ENCODE assay signal across 21 cellular contexts in genomic region chrX:36963069-36963808, GRCh38. TPM values are rescaled to one million over a fixed set of nuclear protein-coding genes. Genes with fewer than 3 reads are reported as not detected.
A peak's percentile ranks its signal among the peaks of the same experiment; 100 is the strongest.
DNase-seq lines count a peak whose midpoint lies in the region; ATAC-seq, FAIRE-seq and TF ChIP-seq lines count a peak whose summit lies in the region.
"Had no signal": no experiment of that assay in that cellular context is flagged by ENCODE, and none has a peak within 500 bp of the region (broad histone marks: within the 10 kb centered on the region; RNA-seq: fewer than 3 reads in every experiment).

No MANE protein-coding gene starts in this region.

- peaks cover 3% of the 10 kb centered on the region; the same call in 1 of the 2 replicates for H3K23me2 ChIP-seq in H1 (ENCODE audit: low read depth, low read length)

- no peak overlapping the region for H4K5ac ChIP-seq in H1 (ENCODE audit: insufficient read length, low read depth, low read length)

- POLR2A ChIA-PET in H1 (lab: Charles Lee; ENCODE audit: partially characterized antibody): no interaction called here

- no peak overlapping the region for H3K56ac ChIP-seq in H1 (replicated peaks; ENCODE audit: insufficient read length, low read depth, low read length)

- no peak for TF ChIP-seq EP300 in H1 (IDR thresholded peaks at IDR 0.05; ENCODE audit: borderline replicate concordance in 1 of 2, low read depth in 2 of 2, low read length in 2 of 2)

- no peak for ATAC-seq in lung (ENCODE audit: insufficient read depth, low FRiP score)

- H4K20me1 ChIP-seq in H1 (replicated peaks in 1 of 2; ENCODE audit: control insufficient read depth in 1 of 2, insufficient read depth in 2 of 2, low read length in 2 of 2) (no peaks in the 10 kb centered on the region), smooth muscle cell (ENCODE audit: low read depth) (no peaks in the 10 kb centered on the region)
- H4K20me1 ChIP-seq: BLaER1 treated with 17β-estradiol and CSF1 and Interleukin-3, amounts not matched to agents 10 nM and 100 nM had no signal

- H2BK5ac ChIP-seq in H1 (ENCODE audit: low read depth, low read length): no peak overlapping the region

- 17% methylated on average over 10 of the region's 63 CpGs; no CpG with 5 or more reads in 1 of the 2 experiments for WGBS in H1 (ENCODE audit: extremely low coverage in 1 of 2, insufficient coverage in 1 of 2, insufficient read length in 1 of 2, insufficient replicate concordance in 2 of 2, low coverage in 1 of 2, low lambda C conversion rate in 2 of 2, missing lambda C conversion rate in 1 of 2), 2 experiments
- 12 to 42% methylated on average over 22 to 63 of the region's 63 CpGs for WGBS in lung, 2 donors
- WGBS in smooth muscle cell (ENCODE audit: low lambda C conversion rate): 56% methylated on average over 28 of the region's 63 CpGs

- no peak overlapping the region for H3K14ac ChIP-seq in H1 (ENCODE audit: insufficient read length)

- no peak overlapping the region for H2BK15ac ChIP-seq in H1 (ENCODE audit: low read length)

- peak overlapping the region; percentile 36 for H3K4me3 ChIP-seq in HUES48 (ENCODE audit: low read depth, low read length)
- peak overlapping the region in 3 of 4 experiments; percentile 19 to 53 (median 35); a peak in 6 of 8 replicates for H3K4me3 ChIP-seq in H1 (ENCODE audit: extremely low read depth in 1 of 4, insufficient read depth in 2 of 4, low read depth in 3 of 4, low read length in 4 of 4)
- H3K4me3 ChIP-seq in lung: peak overlapping the region; percentile 21
- H3K4me3 ChIP-seq in smooth muscle cell: peak overlapping the region; percentile 33
- H3K4me3 ChIP-seq: BLaER1 treated with 17β-estradiol and CSF1 and Interleukin-3, amounts not matched to agents 10 nM and 100 nM; PC-9; skin epidermis; tibial artery had no signal

- H2BK20ac ChIP-seq in H1 (ENCODE audit: low read length): no peak overlapping the region

- DNase-seq in H1 (ENCODE audit: low read depth in 1 of 2, low spot score in 2 of 2) (peak in 1 of 2 experiments; percentile 45), lung (ENCODE audit: low spot score) (no peak), smooth muscle cell (lab: John Stamatoyannopoulos, UW; ENCODE audit: unreplicated experiment) (no peak), hepatic stellate cell (ENCODE audit: low spot score) (no peak), C1 segment of cervical spinal cord (lab: John Stamatoyannopoulos, UW) (no peak), RKO (ENCODE audit: low spot score) (no peak)
- DNase-seq: activated CD4-positive, alpha-beta T cell treated with anti-CD3 and anti-CD28 coated beads, Interleukin-2, amount 10 ng/mL, durations not matched to agents 24 days and 14 days; caudate nucleus; DMS153; effector memory CD4-positive, alpha-beta T cell; HFFc6; KBM-7; midbrain; NCI-H1092 treated with DMSO at 0.1 percent for 48 hours; nucleus accumbens; PC-9; tibial artery had no signal

- no peaks in the 10 kb centered on the region for H3F3A ChIP-seq in smooth muscle cell (ENCODE audit: low read depth)

- no peak overlapping the region for H3K23ac ChIP-seq in H1 (ENCODE audit: insufficient read length)

- no peak overlapping the region for H4K8ac ChIP-seq in H1 (ENCODE audit: extremely low read depth, insufficient read depth, low read length)

- no peak overlapping the region for H2BK12ac ChIP-seq in H1 (ENCODE audit: low read depth, low read length)

- no peak overlapping the region for H4K91ac ChIP-seq in H1 (replicated peaks; ENCODE audit: insufficient read length, low read length)

- H3K9me3 ChIP-seq in HUES48 (ENCODE audit: control insufficient read depth, insufficient read depth, low read length) (no peaks in the 10 kb centered on the region), H1 (ENCODE audit: insufficient read depth in 2 of 2, low read depth in 1 of 2, low read length in 1 of 2) (no peaks in the 10 kb centered on the region), lung (ENCODE audit: control insufficient read depth in 2 of 2, insufficient read depth in 1 of 2, low read length in 1 of 2) (peaks cover 0 to 5% of the 10 kb centered on the region in 2 donors), smooth muscle cell (replicated peaks; ENCODE audit: low read depth) (no peaks in the 10 kb centered on the region)
- H3K9me3 ChIP-seq: tibial artery had no signal

- no peak for FAIRE-seq in H1 (lab: Jason Lieb, UNC)

- no peak overlapping the region for H3K27ac ChIP-seq in HUES48 (ENCODE audit: low read depth, low read length)
- no peak overlapping the region for H3K27ac ChIP-seq in H1 (ENCODE audit: low read depth, low read length)
- no peak overlapping the region for H3K27ac ChIP-seq in lung (ENCODE audit: low read depth in 1 of 2, low read length in 1 of 2)
- no peak overlapping the region for H3K27ac ChIP-seq in smooth muscle cell (ENCODE audit: low read depth)
- H3K27ac ChIP-seq: BLaER1 treated with 17β-estradiol and CSF1 and Interleukin-3, amounts not matched to agents 10 nM and 100 nM; PC-9; skin epidermis; tibial artery had no signal

- no peak overlapping the region for H2AK5ac ChIP-seq in H1 (ENCODE audit: low read depth, low read length)

- CTCF ChIA-PET in H1 (lab: Charles Lee; ENCODE audit: partially characterized antibody): interaction anchor here (1.9 kb wide), 1 partner anchor 12 kb away, joined by 6 read pairs; no protein-coding TSS in a partner anchor

- H3K4me1 ChIP-seq in HUES48 (ENCODE audit: control insufficient read depth, insufficient read depth, low read length): no peaks in the 10 kb centered on the region
- no peaks in the 10 kb centered on the region; a peak in 1 of 7 replicates for H3K4me1 ChIP-seq in H1 (replicated peaks in 1 of 4; ENCODE audit: control insufficient read depth in 3 of 4, insufficient read depth in 4 of 4, low read length in 3 of 4)
- H3K4me1 ChIP-seq in lung (ENCODE audit: control insufficient read depth in 2 of 2, insufficient read depth in 2 of 2, low read length in 2 of 2): no peaks in the 10 kb centered on the region
- H3K4me1 ChIP-seq in smooth muscle cell (ENCODE audit: low read depth): no peaks in the 10 kb centered on the region
- H3K4me1 ChIP-seq: BLaER1 treated with 17β-estradiol and CSF1 and Interleukin-3, amounts not matched to agents 10 nM and 100 nM; tibial artery had no signal

- H2BK120ac ChIP-seq in H1 (replicated peaks; ENCODE audit: low read depth, low read length): no peak overlapping the region

- H3K79me1 ChIP-seq in H1 (ENCODE audit: low read depth, low read length): no peaks in the 10 kb centered on the region

- no peaks in the 10 kb centered on the region for H3K36me3 ChIP-seq in HUES48 (ENCODE audit: control insufficient read depth, insufficient read depth, low read length)
- no peaks in the 10 kb centered on the region for H3K36me3 ChIP-seq in H1 (ENCODE audit: control insufficient read depth in 2 of 4, insufficient read depth in 4 of 4, low read length in 3 of 4)
- H3K36me3 ChIP-seq in lung (ENCODE audit: control insufficient read depth in 2 of 2, insufficient read depth in 2 of 2, low read length in 2 of 2): no peaks in the 10 kb centered on the region
- no peaks in the 10 kb centered on the region for H3K36me3 ChIP-seq in smooth muscle cell (ENCODE audit: low read depth)
- H3K36me3 ChIP-seq: BLaER1 treated with 17β-estradiol and CSF1 and Interleukin-3, amounts not matched to agents 10 nM and 100 nM; tibial artery had no signal

- no peak for TF ChIP-seq POLR2A in H1 (IDR thresholded peaks at IDR 0.05; ENCODE audit: control extremely low read depth in 1 of 2, low read depth in 2 of 2, low read length in 2 of 2)

- H3K9ac ChIP-seq in HUES48 (ENCODE audit: low read depth, low read length) (no peak overlapping the region), H1 (replicated peaks in 1 of 4; ENCODE audit: extremely low read depth in 1 of 4, low read depth in 3 of 4, low read length in 3 of 4) (no peak overlapping the region), smooth muscle cell (ENCODE audit: low read depth) (no peak overlapping the region)
- H3K9ac ChIP-seq: BLaER1 treated with 17β-estradiol and CSF1 and Interleukin-3, amounts not matched to agents 10 nM and 100 nM had no signal

- H2AFZ ChIP-seq in H1 (ENCODE audit: low read length) (no peak overlapping the region), smooth muscle cell (ENCODE audit: low read depth) (no peak overlapping the region)
- H2AFZ ChIP-seq: PC-9 had no signal

- TF ChIP-seq CTCF in H1 (IDR thresholded peaks at IDR 0.05; ENCODE audit: control extremely low read depth in 1 of 3, insufficient read depth in 1 of 3, low read depth in 1 of 3, low read length in 3 of 3) (peak in 1 of 3 experiments; percentile 7; a peak in 1 of 4 replicates), lung (IDR thresholded peaks at IDR 0.05; ENCODE audit: control extremely low read depth, extremely low read depth) (no peak), smooth muscle cell (IDR thresholded peaks at IDR 0.05; ENCODE audit: borderline replicate concordance, insufficient read depth, poor library complexity, severe bottlenecking) (no peak)

- no peaks in the 10 kb centered on the region for H3K79me2 ChIP-seq in H1 (ENCODE audit: control insufficient read depth in 1 of 2, insufficient read depth in 2 of 2, low read length in 2 of 2)
- H3K79me2 ChIP-seq in smooth muscle cell (ENCODE audit: low read depth): no peaks in the 10 kb centered on the region

- no peak overlapping the region for H3K4ac ChIP-seq in H1 (replicated peaks; ENCODE audit: insufficient read length, low read depth, low read length)

- TF ChIP-seq RAD21 in H1 (IDR thresholded peaks at IDR 0.05 in 1 of 2, conservative IDR thresholded peaks at IDR 0.05 in 1 of 2; ENCODE audit: low read depth in 2 of 2, low read length in 2 of 2): no peak

- peak overlapping the region; percentile 54 to 69 for H3K4me2 ChIP-seq in H1 (ENCODE audit: insufficient read depth in 1 of 2, low read depth in 2 of 2, low read length in 2 of 2)
- peak overlapping the region; percentile 59 for H3K4me2 ChIP-seq in smooth muscle cell
- H3K4me2 ChIP-seq: BLaER1 treated with 17β-estradiol and CSF1 and Interleukin-3, amounts not matched to agents 10 nM and 100 nM; PC-9 had no signal

- H3K27me3 ChIP-seq in HUES48 (ENCODE audit: control insufficient read depth, insufficient read depth, low read length): peaks cover 25% of the 10 kb centered on the region
- peaks cover 0 to 10% (median 3%) of the 10 kb centered on the region in 4 experiments; a peak in 3 of 7 replicates for H3K27me3 ChIP-seq in H1 (replicated peaks in 1 of 4; ENCODE audit: control insufficient read depth in 3 of 4, extremely low read depth in 1 of 4, insufficient read depth in 3 of 4, low read length in 3 of 4)
- peaks cover 2% of the 10 kb centered on the region for H3K27me3 ChIP-seq in lung (ENCODE audit: control insufficient read depth, insufficient read depth)
- H3K27me3 ChIP-seq in smooth muscle cell (ENCODE audit: low read depth): peaks cover 24% of the 10 kb centered on the region
- H3K27me3 ChIP-seq: tibial artery had no signal

- H3K18ac ChIP-seq in H1 (ENCODE audit: extremely low read depth, low read length): no peak overlapping the region

RNA-seq across cellular contexts. Expression of gene FAM47C, which starts 44.9 kb away (rescaled TPM):
- not detected in 2 replicates for total RNA-seq in H1 (2021; fragmentation: NEBNext Ultra II Directional; extraction: Animal tissue kit (Norgen Biotek cat#: 25700))
- not detected in 2 replicates for polyA plus RNA-seq in H1 (2011; rRNA removed)
- not detected for polyA plus RNA-seq in H1 (2011; cell fraction: cytosol; rRNA removed)
- polyA plus RNA-seq in H1 (2011; cell fraction: nucleus; rRNA removed): not detected
- not detected in 4 replicates for polyA plus RNA-seq in H1 (2012, experiment 1 of 2)
- polyA plus RNA-seq in H1 (2012, experiment 2 of 2): not detected
- not detected for polyA plus RNA-seq in H1 (2013, experiment 1 of 2)
- polyA plus RNA-seq in H1 (2013, experiment 2 of 2): not detected
- not detected in 2 replicates for polyA minus RNA-seq in H1 (2011; rRNA and poly(A)+ RNA removed)
- polyA minus RNA-seq in H1 (2011; cell fraction: cytosol; rRNA and poly(A)+ RNA removed): not detected
- polyA minus RNA-seq in H1 (2011; cell fraction: nucleus; rRNA and poly(A)+ RNA removed): not detected
- not detected for total RNA-seq in lung
- under 1 TPM in 1 of 2 donors, not detected in 1; 0.02 TPM for polyA plus RNA-seq in lung
- 0.13 TPM in 1 of 2 replicates, not detected in the other for total RNA-seq in smooth muscle cell
- not detected in 2 replicates for polyA plus RNA-seq in smooth muscle cell
- total RNA-seq: activated CD4-positive, alpha-beta T cell treated with anti-CD3 and anti-CD28 coated beads, Interleukin-2, amount 10 ng/mL, durations not matched to agents 24 days and 14 days; fibroblast of villous mesenchyme; HFFc6; PC-9 had no signal
